In genomic region chr12:89706551-89707348, GRCh38 we compare ENCODE assay signal across 2 cellular contexts.
TF ChIP-seq lines count a peak whose summit lies in the region.

No MANE protein-coding gene starts in this region.

TF ChIP-seq in H1, 55 proteins besides CTCF, POLR2A, EP300 and RAD21 (continued from another document):
- no peak for TF ChIP-seq KDM1A (IDR thresholded peaks at IDR 0.05; ENCODE audit: borderline replicate concordance, low read length)
- no peak for TF ChIP-seq SP1 (IDR thresholded peaks at IDR 0.05; ENCODE audit: low read depth, low read length)
- no peak for TF ChIP-seq KDM5A (IDR thresholded peaks at IDR 0.05; ENCODE audit: low read length)
- TF ChIP-seq BCL11A (IDR thresholded peaks at IDR 0.05; ENCODE audit: low read depth in 2 of 2, low read length in 2 of 2) = no peak
- TF ChIP-seq USF2 (IDR thresholded peaks at IDR 0.05; ENCODE audit: low read length) = no peak
- no peak for TF ChIP-seq SRF (IDR thresholded peaks at IDR 0.05; ENCODE audit: low read depth, low read length)
- TF ChIP-seq YY1 (IDR thresholded peaks at IDR 0.05; ENCODE audit: low read depth, low read length) = no peak
- no peak for TF ChIP-seq CBX8 (IDR thresholded peaks at IDR 0.05; ENCODE audit: borderline replicate concordance, low read depth, low read length)
- TF ChIP-seq CHD1 (IDR thresholded peaks at IDR 0.05; ENCODE audit: low read depth, low read length) = no peak
- no peak for TF ChIP-seq ATF3 (IDR thresholded peaks at IDR 0.05; ENCODE audit: insufficient read depth, low read depth, low read length)

TF ChIP-seq in neural cell, 6 proteins besides CTCF, POLR2A, EP300 and RAD21 (continued from another document):
- TF ChIP-seq REST (IDR thresholded peaks at IDR 0.05; ENCODE audit: borderline replicate concordance) = no peak
- TF ChIP-seq MXI1 (conservative IDR thresholded peaks at IDR 0.05; ENCODE audit: poor library complexity, severe bottlenecking) = no peak
- TF ChIP-seq SMC3 (conservative IDR thresholded peaks at IDR 0.05; ENCODE audit: poor library complexity) = no peak
- TF ChIP-seq POLR2AphosphoS5 (IDR thresholded peaks at IDR 0.05) = no peak
TF ChIP-seq in neural cell: peak in this region for 0.
